Comparison of ENCODE assay signal across 1 cellular context in the genomic region with DNA sequence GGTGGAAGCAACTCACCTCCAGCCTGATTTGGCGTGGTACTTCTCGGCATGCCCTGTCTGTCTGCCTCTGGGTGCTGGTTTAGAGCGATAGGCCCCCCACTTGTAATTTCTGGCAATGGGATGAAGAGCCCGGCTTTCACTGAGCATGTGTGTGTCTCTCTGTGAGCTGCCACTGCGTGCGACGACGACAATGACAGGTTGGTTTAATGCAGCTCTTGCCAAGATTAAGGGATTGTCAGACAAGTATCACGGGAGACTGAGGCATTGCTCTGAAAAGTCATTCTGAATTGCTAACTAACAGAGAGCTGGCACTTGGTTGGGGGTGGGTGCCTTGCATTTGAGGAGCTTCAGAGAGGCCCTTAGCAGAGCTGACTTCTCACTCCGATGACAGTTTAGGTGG.
A peak's percentile ranks its signal among the peaks of the same experiment; 100 is the strongest.
TF ChIP-seq lines count a peak whose summit lies in the region.

No MANE protein-coding gene starts in this region.

TF ChIP-seq in neural cell, 6 proteins besides CTCF, POLR2A, EP300 and RAD21 (continued from another document):
- TF ChIP-seq, protein P1, sequence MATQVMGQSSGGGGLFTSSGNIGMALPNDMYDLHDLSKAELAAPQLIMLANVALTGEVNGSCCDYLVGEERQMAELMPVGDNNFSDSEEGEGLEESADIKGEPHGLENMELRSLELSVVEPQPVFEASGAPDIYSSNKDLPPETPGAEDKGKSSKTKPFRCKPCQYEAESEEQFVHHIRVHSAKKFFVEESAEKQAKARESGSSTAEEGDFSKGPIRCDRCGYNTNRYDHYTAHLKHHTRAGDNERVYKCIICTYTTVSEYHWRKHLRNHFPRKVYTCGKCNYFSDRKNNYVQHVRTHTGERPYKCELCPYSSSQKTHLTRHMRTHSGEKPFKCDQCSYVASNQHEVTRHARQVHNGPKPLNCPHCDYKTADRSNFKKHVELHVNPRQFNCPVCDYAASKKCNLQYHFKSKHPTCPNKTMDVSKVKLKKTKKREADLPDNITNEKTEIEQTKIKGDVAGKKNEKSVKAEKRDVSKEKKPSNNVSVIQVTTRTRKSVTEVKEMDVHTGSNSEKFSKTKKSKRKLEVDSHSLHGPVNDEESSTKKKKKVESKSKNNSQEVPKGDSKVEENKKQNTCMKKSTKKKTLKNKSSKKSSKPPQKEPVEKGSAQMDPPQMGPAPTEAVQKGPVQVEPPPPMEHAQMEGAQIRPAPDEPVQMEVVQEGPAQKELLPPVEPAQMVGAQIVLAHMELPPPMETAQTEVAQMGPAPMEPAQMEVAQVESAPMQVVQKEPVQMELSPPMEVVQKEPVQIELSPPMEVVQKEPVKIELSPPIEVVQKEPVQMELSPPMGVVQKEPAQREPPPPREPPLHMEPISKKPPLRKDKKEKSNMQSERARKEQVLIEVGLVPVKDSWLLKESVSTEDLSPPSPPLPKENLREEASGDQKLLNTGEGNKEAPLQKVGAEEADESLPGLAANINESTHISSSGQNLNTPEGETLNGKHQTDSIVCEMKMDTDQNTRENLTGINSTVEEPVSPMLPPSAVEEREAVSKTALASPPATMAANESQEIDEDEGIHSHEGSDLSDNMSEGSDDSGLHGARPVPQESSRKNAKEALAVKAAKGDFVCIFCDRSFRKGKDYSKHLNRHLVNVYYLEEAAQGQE (IDR thresholded peaks at IDR 0.05; ENCODE audit: borderline replicate concordance): no peak
- TF ChIP-seq POLR2AphosphoS5 (IDR thresholded peaks at IDR 0.05): peak; percentile 59
TF ChIP-seq in neural cell: peak in this region for 2.
